In genomic region chr7:155969192-155969929, GRCh38 we compare ENCODE assay signal across 1 cellular context.
TF ChIP-seq lines count a peak whose summit lies in the region.

No MANE protein-coding gene starts in this region.

TF ChIP-seq in IMR-90, 13 proteins besides CTCF, POLR2A, EP300 and RAD21 (continued from another document):
- no peak for TF ChIP-seq ELK1 (IDR thresholded peaks at IDR 0.05; ENCODE audit: borderline replicate concordance, low read depth, low read length)
- TF ChIP-seq CHD1 (IDR thresholded peaks at IDR 0.05; ENCODE audit: low read depth, low read length) = no peak
- TF ChIP-seq NFE2L2 (IDR thresholded peaks at IDR 0.05; ENCODE audit: low read depth, low read length) = no peak
- TF ChIP-seq MAZ (IDR thresholded peaks at IDR 0.05; ENCODE audit: borderline replicate concordance, low read depth, low read length) = no peak
